4 cellular contexts compared by ENCODE assay signal in genomic region chr15:76313175-76313567, GRCh38. TPM values are rescaled to one million over a fixed set of nuclear protein-coding genes. Genes with fewer than 3 reads are reported as not detected.
"Had no signal": no experiment of that assay in that cellular context is flagged by ENCODE, and none has a peak within 500 bp of the region (broad histone marks: within the 10 kb centered on the region; RNA-seq: fewer than 3 reads in every experiment).

No MANE protein-coding gene starts in this region.

RNA-seq across cellular contexts. Expression of gene ISL2, which starts 23.4 kb away (rescaled TPM):
- total RNA-seq: ascending aorta, cardiac muscle cell, frontal cortex, thoracic aorta had no signal
- polyA plus RNA-seq: cardiac muscle cell had no signal
